Comparison of ENCODE assay signal across 29 cellular contexts in genomic region chr7:80895056-80895455, GRCh38. TPM values are rescaled to one million over a fixed set of nuclear protein-coding genes. Genes with fewer than 3 reads are reported as not detected.
DNase-seq lines count a peak whose midpoint lies in the region; ATAC-seq and TF ChIP-seq lines count a peak whose summit lies in the region.
"Had no signal": no experiment of that assay in that cellular context is flagged by ENCODE, and none has a peak within 500 bp of the region (broad histone marks: within the 10 kb centered on the region; RNA-seq: fewer than 3 reads in every experiment).

No MANE protein-coding gene starts in this region.

- H3K27ac ChIP-seq in Panc1 (ENCODE audit: low read length), result peak overlapping the region; percentile 86
- H3K27ac ChIP-seq: foreskin keratinocyte, heart left ventricle had no signal

- H3K4me1 ChIP-seq in Panc1 (ENCODE audit: control insufficient read depth, insufficient read depth, low read length), result peaks cover 85% of the 10 kb centered on the region

- peak; percentile 83 for DNase-seq in H4 (ENCODE audit: low spot score)
- no peak for DNase-seq in Panc1 (ENCODE audit: low read depth, low spot score)
- peak; percentile 47 for DNase-seq in fibroblast of villous mesenchyme (ENCODE audit: low read depth)
- peak; percentile 29 for DNase-seq in smooth muscle cell of the brain vasculature (ENCODE audit: low read depth, low spot score)
- DNase-seq in ecto neural progenitor cell (ENCODE audit: low spot score), result no peak
- DNase-seq: activated CD4-positive, alpha-beta memory T cell treated with anti-CD3 and anti-CD28 coated beads for 36 hours; activated CD4-positive, CD25-positive, alpha-beta regulatory T cell treated with anti-CD3 and anti-CD28 coated beads, Interleukin-2, amount 50 U/mL, for 72 hours; activated CD8-positive, alpha-beta memory T cell treated with anti-CD3 and anti-CD28 coated beads, Interleukin-2, amount 50 U/mL, for 4 hours; activated naive CD4-positive, alpha-beta T cell treated with anti-CD3 and anti-CD28 coated beads, Interleukin-2, amount 10 ng/mL, durations not matched to agents 7 days and 5 days; amygdala; cortex of kidney; DND-41; endodermal cell; foreskin keratinocyte; H7; heart left ventricle; NCI-H146; NCI-H524; right cardiac atrium; stimulated activated CD4-positive, alpha-beta T cell treated with anti-CD3 and anti-CD28 coated beads, Interleukin-4, amount 100 ng/mL, for 24 hours; T-helper 1 cell had no signal

- POLR2A ChIA-PET in Panc1 (lab: Charles Lee), result no interaction called here

- H3K27me3 ChIP-seq in Panc1 (ENCODE audit: control insufficient read depth, insufficient read depth, low read length), result no peaks in the 10 kb centered on the region
- H3K27me3 ChIP-seq: foreskin keratinocyte, heart left ventricle had no signal

- in situ Hi-C loops in Panc1 (cut with HindIII; ENCODE audit: low pct_unique_long_range_greater_than_20kb, low sequenced_read_pairs), result no loop called here

- ATAC-seq in Panc1 (peak; percentile 45; the same call in 1 of the 2 replicates), HG03159 (IDR thresholded peaks at IDR 0.05; ENCODE audit: unreplicated experiment) (no peak), GM21825 (IDR thresholded peaks at IDR 0.05; ENCODE audit: unreplicated experiment) (no peak), GM21529 (IDR thresholded peaks at IDR 0.05; ENCODE audit: unreplicated experiment) (no peak)
- ATAC-seq: esophagus mucosa; foreskin keratinocyte; GM12878; heart left ventricle; right cardiac atrium; stimulated activated effector memory CD8-positive, alpha-beta T cell treated with anti-CD3 and anti-CD28 coated beads, Interleukin-12 subunit alpha, Interleukin-12 subunit beta, amount 100 ng/mL, for 72 hours had no signal

- no peaks in the 10 kb centered on the region for H3K9me3 ChIP-seq in Panc1 (ENCODE audit: control insufficient read depth, insufficient read depth, low read depth, low read length)
- H3K9me3 ChIP-seq: heart left ventricle had no signal

- TF ChIP-seq CTCF in Panc1 (IDR thresholded peaks at IDR 0.05) (no peak), fibroblast of villous mesenchyme (IDR thresholded peaks at IDR 0.05; ENCODE audit: insufficient read depth, low read depth, low read length) (no peak)

- intact Hi-C loops in Panc1 (cut with micrococcal nuclease; ENCODE audit: unreplicated experiment), result no loop called here

- peaks cover 9% of the 10 kb centered on the region; the same call in 1 of the 2 replicates for H3K36me3 ChIP-seq in Panc1 (ENCODE audit: control insufficient read depth, insufficient read depth, low read length)
- H3K36me3 ChIP-seq: heart left ventricle had no signal

- CTCF ChIA-PET in Panc1 (lab: Charles Lee), result no interaction called here

- no TSS peak for BruUV-seq in Panc1 (replicated peaks; lab: Mats Ljungman, UMichigan)

- no peak overlapping the region for H3K4me3 ChIP-seq in Panc1 (ENCODE audit: low read depth in 2 of 2, low read length in 2 of 2)
- H3K4me3 ChIP-seq in fibroblast of villous mesenchyme (ENCODE audit: low read depth, low read length), result no peak overlapping the region
- H3K4me3 ChIP-seq: GM12878, heart left ventricle, lung had no signal

RNA-seq across cellular contexts. Expression of gene SEMA3C, which starts 23.8 kb away (rescaled TPM):
- 135 and 150 TPM in 2 replicates for total RNA-seq in H4 (2014; rRNA removed; shearing (Covaris generic))
- total RNA-seq in Panc1 (2021; ENCODE audit: unreplicated experiment) (232 TPM), fibroblast of villous mesenchyme (101 and 136 TPM in 2 replicates)
- polyA plus RNA-seq in Panc1 (2012; ENCODE audit: insufficient read length), result 166 TPM
- total RNA-seq: activated CD4-positive, alpha-beta memory T cell treated with anti-CD3 and anti-CD28 coated beads for 36 hours; activated T-helper 1 cell treated with anti-CD3 and anti-CD28 coated beads, Interleukin-12 subunit alpha, Interleukin-12 subunit beta, Interleukin-2, Interleukin-4 antibody, amounts not matched to agents 30 ng/mL and 10 ng/mL and 1 ng/mL, durations not matched to agents 14 hours and 24 hours and 36 hours had no signal

Comparison
In these comparisons a context has a peak if more than half of its experiments do, and no peak if none do; other contexts are left out.
1. DNase-seq: peak in H4 (single experiment), fibroblast of villous mesenchyme (single experiment) and smooth muscle cell of the brain vasculature (single experiment); none in Panc1 (single experiment) and ecto neural progenitor cell (single experiment).